1 cellular context compared by ENCODE assay signal in genomic region chrX:132272826-132273225, GRCh38.
TF ChIP-seq lines count a peak whose summit lies in the region.

No MANE protein-coding gene starts in this region.

TF ChIP-seq in HepG2, 621 proteins besides CTCF, POLR2A, EP300 and RAD21 (continued from another document):
- TF ChIP-seq CBFB (CRISPR knock-in tag; IDR thresholded peaks at IDR 0.05) (no peak), SMARCE1 (IDR thresholded peaks at IDR 0.05; ENCODE audit: borderline replicate concordance) (no peak), YEATS4 (CRISPR knock-in tag; IDR thresholded peaks at IDR 0.05; ENCODE audit: borderline replicate concordance) (no peak), NR2C2 (CRISPR knock-in tag; IDR thresholded peaks at IDR 0.05; ENCODE audit: borderline replicate concordance) (no peak), PHF8 (CRISPR knock-in tag; IDR thresholded peaks at IDR 0.05) (no peak), SMYD3 (CRISPR knock-in tag; IDR thresholded peaks at IDR 0.05) (no peak), REL (CRISPR knock-in tag; conservative IDR thresholded peaks at IDR 0.05) (no peak)
